Comparison of ENCODE assay signal across 25 cellular contexts in the genomic region with DNA sequence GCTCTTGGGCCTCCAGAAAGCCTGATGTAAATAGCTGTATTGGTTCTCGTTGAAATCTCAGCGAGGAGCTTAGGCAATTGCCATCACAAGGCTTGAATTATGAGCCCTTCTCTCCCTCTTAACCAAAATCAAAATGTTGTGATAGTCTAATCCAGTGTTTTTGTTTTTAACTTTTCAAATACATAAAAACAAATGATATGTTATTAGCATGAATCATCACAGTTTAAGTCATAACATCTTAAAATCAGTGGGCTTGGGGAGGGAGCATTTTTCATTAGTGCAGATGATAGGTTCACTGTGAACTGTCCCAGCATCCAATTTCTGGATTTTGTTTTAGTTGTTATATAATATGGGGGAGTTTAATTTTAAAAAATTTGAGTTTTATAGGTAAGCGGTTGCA. TPM values are rescaled to one million over a fixed set of nuclear protein-coding genes. Genes with fewer than 3 reads are reported as not detected.
"Had no signal": no experiment of that assay in that cellular context is flagged by ENCODE, and none has a peak within 500 bp of the region (broad histone marks: within the 10 kb centered on the region; RNA-seq: fewer than 3 reads in every experiment).

No MANE protein-coding gene starts in this region.

- DNase-seq: Karpas-422, KG1, MV-4-11, NCI-H1048, NCI-H1105, NCI-H1417, NCI-H146, NCI-H1694 treated with DMSO at 0.1 percent for 48 hours, NCI-H1930, NCI-H2081, NCI-H2107, NCI-H226, NCI-H446, NCI-H510A, NCI-H524 treated with DMSO at 0.1 percent for 48 hours, NCI-H69, NCI-H774, Right ventricle myocardium superior, RPMI8226, SIG-M5, SW 1271, T-cell had no signal

- H3K4me1 Mint-ChIP-seq: T-cell had no signal

- H3K27me3 ChIP-seq: SJSA1 had no signal

- H3K4me3 Mint-ChIP-seq: T-cell had no signal

- H3K9me3 ChIP-seq: SJSA1 had no signal

- H3K27me3 Mint-ChIP-seq: T-cell had no signal

- ATAC-seq: T-cell had no signal

- H3K4me1 ChIP-seq: SJSA1 had no signal

- H3K9me3 Mint-ChIP-seq: T-cell had no signal

- H3K4me3 ChIP-seq: SJSA1, SK-N-MC had no signal

- H3K27ac ChIP-seq: SJSA1, SK-N-MC had no signal

RNA-seq across cellular contexts. Expression of a gene that starts 48.9 kb away (rescaled TPM):
- total RNA-seq: HT-29, Right ventricle myocardium superior, SJSA1, T-cell had no signal
